In the genomic region with DNA sequence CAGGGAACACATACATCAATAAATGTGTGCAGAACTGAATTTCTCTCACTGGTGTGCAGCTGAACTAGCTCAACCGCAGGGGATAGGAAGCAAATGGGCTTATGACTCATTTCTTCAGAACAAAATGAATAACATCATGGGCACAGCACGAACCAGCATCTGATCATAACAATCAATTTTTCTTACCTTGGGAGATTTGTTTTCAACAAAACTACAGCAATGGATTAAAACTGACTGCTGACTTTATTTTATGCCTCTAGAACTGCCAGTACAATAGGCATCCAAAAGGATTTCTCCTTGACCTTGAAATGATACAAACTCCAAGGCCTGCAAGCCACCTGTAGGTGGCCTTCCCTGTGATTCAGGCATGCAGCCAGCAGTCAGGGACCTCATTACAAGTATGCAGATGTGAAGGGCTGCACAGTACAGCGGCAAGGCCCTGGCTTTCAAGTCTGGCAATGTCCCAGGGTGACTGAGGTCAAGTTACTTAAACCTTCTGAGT, we compare ENCODE assay signal across 9 cellular contexts. TPM values are rescaled to one million over a fixed set of nuclear protein-coding genes. Genes with fewer than 3 reads are reported as not detected.
A peak's percentile ranks its signal among the peaks of the same experiment; 100 is the strongest.
DNase-seq lines count a peak whose midpoint lies in the region; ATAC-seq and TF ChIP-seq lines count a peak whose summit lies in the region.
"Had no signal": no experiment of that assay in that cellular context is flagged by ENCODE, and none has a peak within 500 bp of the region (broad histone marks: within the 10 kb centered on the region; RNA-seq: fewer than 3 reads in every experiment).

No MANE protein-coding gene starts in this region.

- H3K27ac Mint-ChIP-seq in CD4-positive, CD25-positive, alpha-beta regulatory T cell, result peak overlapping the region; percentile 6 to 76 (median 21)
- no peak overlapping the region for H3K27ac Mint-ChIP-seq in type B pancreatic cell

- H3K27ac ChIP-seq in CD4-positive, CD25-positive, alpha-beta regulatory T cell (ENCODE audit: insufficient read depth, low read length, poor library complexity, severe bottlenecking), result no peak overlapping the region

- H3K4me3 ChIP-seq in CD4-positive, CD25-positive, alpha-beta regulatory T cell (ENCODE audit: low read depth, low read length), result no peak overlapping the region
- no peak overlapping the region for H3K4me3 ChIP-seq in epithelial cell of esophagus (ENCODE audit: low read length)

- no peaks in the 10 kb centered on the region for H3K9me3 ChIP-seq in CD4-positive, CD25-positive, alpha-beta regulatory T cell (ENCODE audit: control insufficient read depth in 2 of 2, low read length in 2 of 2)

- DNase-seq in CD4-positive, CD25-positive, alpha-beta regulatory T cell, result peak in 1 of 3 donors; percentile 58
- peak; percentile 12 for DNase-seq in epithelial cell of esophagus (ENCODE audit: low read depth)
- no peak for DNase-seq in type B pancreatic cell (ENCODE audit: extremely low spot score, unreplicated experiment)
- no peak for DNase-seq in T1000 (lab: John Stamatoyannopoulos, UW)
- no peak for DNase-seq in posterior cingulate gyrus
- DNase-seq: aorta had no signal

- no peaks in the 10 kb centered on the region for H3K4me1 ChIP-seq in CD4-positive, CD25-positive, alpha-beta regulatory T cell (ENCODE audit: control insufficient read depth, insufficient read depth, low read length, poor library complexity, severe bottlenecking)

- H3K27me3 ChIP-seq in CD4-positive, CD25-positive, alpha-beta regulatory T cell (ENCODE audit: control insufficient read depth, insufficient read depth, low read length), result no peaks in the 10 kb centered on the region

- peaks cover 50% of the 10 kb centered on the region for H3K36me3 Mint-ChIP-seq in CD4-positive, CD25-positive, alpha-beta regulatory T cell
- H3K36me3 Mint-ChIP-seq in type B pancreatic cell, result peaks cover 37% of the 10 kb centered on the region

- H3K36me3 ChIP-seq in CD4-positive, CD25-positive, alpha-beta regulatory T cell (ENCODE audit: control insufficient read depth, insufficient read depth, low read length), result peaks cover 66% of the 10 kb centered on the region

- H3K4me3 Mint-ChIP-seq in CD4-positive, CD25-positive, alpha-beta regulatory T cell, result no peak overlapping the region
- no peak overlapping the region for H3K4me3 Mint-ChIP-seq in type B pancreatic cell

- no peaks in the 10 kb centered on the region for H3K9me3 Mint-ChIP-seq in CD4-positive, CD25-positive, alpha-beta regulatory T cell
- H3K9me3 Mint-ChIP-seq in type B pancreatic cell, result no peaks in the 10 kb centered on the region

- intact Hi-C loops in posterior cingulate gyrus (cut with DNase I), result no loop called here

- H3K4me1 Mint-ChIP-seq in CD4-positive, CD25-positive, alpha-beta regulatory T cell, result peaks cover 7 to 18% (median 12%) of the 10 kb centered on the region in 4 donors
- H3K4me1 Mint-ChIP-seq in type B pancreatic cell (ENCODE audit: unreplicated experiment), result peaks cover 11% of the 10 kb centered on the region

- ATAC-seq in CD4-positive, CD25-positive, alpha-beta regulatory T cell (ENCODE audit: low read depth in 2 of 2), result peak; percentile 50 to 53
- peak; percentile 79 for ATAC-seq in GM19438 (IDR thresholded peaks at IDR 0.05; ENCODE audit: low read depth, unreplicated experiment)
- peak; percentile 69 for ATAC-seq in HG03521 (IDR thresholded peaks at IDR 0.05; ENCODE audit: unreplicated experiment)
- no peak for ATAC-seq in HG03457 (IDR thresholded peaks at IDR 0.05; ENCODE audit: unreplicated experiment)

- no peaks in the 10 kb centered on the region for H3K27me3 Mint-ChIP-seq in CD4-positive, CD25-positive, alpha-beta regulatory T cell
- H3K27me3 Mint-ChIP-seq in type B pancreatic cell, result no peaks in the 10 kb centered on the region

- TF ChIP-seq CTCF in epithelial cell of esophagus (IDR thresholded peaks at IDR 0.05; ENCODE audit: insufficient read depth, low read depth, low read length, missing control alignments), result no peak
- no peak for TF ChIP-seq CTCF in type B pancreatic cell (conservative IDR thresholded peaks at IDR 0.05)

RNA-seq across cellular contexts. Expression of a gene that starts 26.1 kb away (rescaled TPM):
- 25.7 TPM for total RNA-seq in CD4-positive, CD25-positive, alpha-beta regulatory T cell
- 10 to 100 TPM; 24.4 to 32.0 (median 26.0) TPM for polyA plus RNA-seq in CD4-positive, CD25-positive, alpha-beta regulatory T cell
- total RNA-seq in type B pancreatic cell (ENCODE audit: low replicate concordance), result 17.5 and 25.4 TPM in 2 replicates
